9 cellular contexts compared by ENCODE assay signal in genomic region chr2:191811807-191812602, GRCh38. TPM values are rescaled to one million over a fixed set of nuclear protein-coding genes. Genes with fewer than 3 reads are reported as not detected.
DNase-seq lines count a peak whose midpoint lies in the region; ATAC-seq and TF ChIP-seq lines count a peak whose summit lies in the region.
"Had no signal": no experiment of that assay in that cellular context is flagged by ENCODE, and none has a peak within 500 bp of the region (broad histone marks: within the 10 kb centered on the region; RNA-seq: fewer than 3 reads in every experiment).

No MANE protein-coding gene starts in this region.

- no peak overlapping the region for H3K4me3 ChIP-seq in fibroblast of lung (replicated peaks in 1 of 4; ENCODE audit: control extremely low read depth in 1 of 4, insufficient read depth in 1 of 4, low read depth in 3 of 4, low read length in 4 of 4)
- H3K4me3 ChIP-seq in upper lobe of right lung, result no peak overlapping the region

- no peaks in the 10 kb centered on the region for H3K9me3 Mint-ChIP-seq in CD14-positive monocyte
- H3K9me3 Mint-ChIP-seq in activated CD4-positive, alpha-beta memory T cell treated with anti-CD3 and anti-CD28 coated beads, Interleukin-2, amount 10 ng/mL, durations not matched to agents 7 days and 5 days, result no peaks in the 10 kb centered on the region
- no peaks in the 10 kb centered on the region for H3K9me3 Mint-ChIP-seq in nephron
- H3K9me3 Mint-ChIP-seq: T-cell had no signal

- H3K9ac ChIP-seq in fibroblast of lung (ENCODE audit: insufficient read depth, low read length), result no peak overlapping the region

- H3K36me3 ChIP-seq in fibroblast of lung (ENCODE audit: control insufficient read depth, insufficient read depth, low read length) (no peaks in the 10 kb centered on the region), upper lobe of right lung (no peaks in the 10 kb centered on the region)

- no peaks in the 10 kb centered on the region for H3K79me2 ChIP-seq in fibroblast of lung (ENCODE audit: control insufficient read depth, insufficient read depth, low read length)

- ATAC-seq in GM18870 (IDR thresholded peaks at IDR 0.05; ENCODE audit: unreplicated experiment), result peak; percentile 88
- peak; percentile 79 for ATAC-seq in HG03135 (IDR thresholded peaks at IDR 0.05; ENCODE audit: unreplicated experiment)
- ATAC-seq in upper lobe of right lung, result peak; percentile 93

- no peak for DNase-seq in CD14-positive monocyte (ENCODE audit: low spot score)
- DNase-seq in NCI-H2227 (lab: John Stamatoyannopoulos, UW; ENCODE audit: unreplicated experiment), result peak; percentile 87
- peak; percentile 24 for DNase-seq in activated CD4-positive, alpha-beta memory T cell treated with anti-CD3 and anti-CD28 coated beads, Interleukin-2, amount 10 ng/mL, durations not matched to agents 7 days and 5 days
- DNase-seq in fibroblast of lung (ENCODE audit: low read depth in 2 of 2), result peak; percentile 59 to 83
- DNase-seq in upper lobe of right lung, result peak; percentile 62

- H3K4me2 ChIP-seq in fibroblast of lung (ENCODE audit: extremely low read depth, insufficient read depth, low read length), result no peak overlapping the region

- intact Hi-C loops in CD14-positive monocyte (cut with micrococcal nuclease), result loop anchor here (5.0 kb wide), 1 partner anchor 350 kb away; no protein-coding TSS in a partner anchor
- intact Hi-C loops in upper lobe of right lung (cut with DNase I), result loop anchor here (5.0 kb wide), 1 partner anchor 350 kb away; no protein-coding TSS in a partner anchor

- CTCF ChIA-PET in activated CD4-positive, alpha-beta memory T cell treated with anti-CD3 and anti-CD28 coated beads, Interleukin-2, amount 10 ng/mL, durations not matched to agents 7 days and 5 days (lab: Charles Lee), result interaction anchor here (0.8 to 2.5 kb wide), 11 partner anchors 9 to 368 kb away, joined by 3 to 34 read pairs (median 3); no protein-coding TSS in a partner anchor

- H3K27me3 ChIP-seq in fibroblast of lung (ENCODE audit: control insufficient read depth, insufficient read depth, low read length), result no peaks in the 10 kb centered on the region
- no peaks in the 10 kb centered on the region for H3K27me3 ChIP-seq in upper lobe of right lung

- peaks cover 0 to 3% (median 3%) of the 10 kb centered on the region in 3 donors for H3K27me3 Mint-ChIP-seq in CD14-positive monocyte (ENCODE audit: low read depth in 3 of 3)
- peaks cover 21% of the 10 kb centered on the region for H3K27me3 Mint-ChIP-seq in activated CD4-positive, alpha-beta memory T cell treated with anti-CD3 and anti-CD28 coated beads, Interleukin-2, amount 10 ng/mL, durations not matched to agents 7 days and 5 days
- peaks cover 20% of the 10 kb centered on the region for H3K27me3 Mint-ChIP-seq in nephron (ENCODE audit: low read depth)

- no peaks in the 10 kb centered on the region for H3K36me3 Mint-ChIP-seq in CD14-positive monocyte
- H3K36me3 Mint-ChIP-seq in activated CD4-positive, alpha-beta memory T cell treated with anti-CD3 and anti-CD28 coated beads, Interleukin-2, amount 10 ng/mL, durations not matched to agents 7 days and 5 days (ENCODE audit: low read depth), result no peaks in the 10 kb centered on the region
- H3K36me3 Mint-ChIP-seq in nephron (ENCODE audit: low read depth), result no peaks in the 10 kb centered on the region
- H3K36me3 Mint-ChIP-seq: T-cell had no signal

- POLR2A ChIA-PET in activated CD4-positive, alpha-beta memory T cell treated with anti-CD3 and anti-CD28 coated beads, Interleukin-2, amount 10 ng/mL, durations not matched to agents 7 days and 5 days (lab: Charles Lee), result no interaction called here

- H3K4me1 Mint-ChIP-seq in CD14-positive monocyte (no peaks in the 10 kb centered on the region), nephron (peaks cover 10% of the 10 kb centered on the region)
- no peaks in the 10 kb centered on the region for H3K4me1 Mint-ChIP-seq in activated CD4-positive, alpha-beta memory T cell treated with anti-CD3 and anti-CD28 coated beads, Interleukin-2, amount 10 ng/mL, durations not matched to agents 7 days and 5 days
- H3K4me1 Mint-ChIP-seq: T-cell had no signal

- H4K20me1 ChIP-seq in fibroblast of lung (ENCODE audit: control insufficient read depth, extremely low read depth, insufficient read depth, low read length), result no peaks in the 10 kb centered on the region

- H3K4me3 Mint-ChIP-seq in CD14-positive monocyte (no peak overlapping the region), nephron (peak overlapping the region in 1 of 3 experiments; percentile 4)
- H3K4me3 Mint-ChIP-seq in activated CD4-positive, alpha-beta memory T cell treated with anti-CD3 and anti-CD28 coated beads, Interleukin-2, amount 10 ng/mL, durations not matched to agents 7 days and 5 days, result no peak overlapping the region
- H3K4me3 Mint-ChIP-seq: T-cell had no signal

- H3K27ac ChIP-seq in fibroblast of lung (ENCODE audit: insufficient read depth, low read length), result no peak overlapping the region
- no peak overlapping the region for H3K27ac ChIP-seq in upper lobe of right lung

- no peaks in the 10 kb centered on the region for H3K9me3 ChIP-seq in fibroblast of lung (ENCODE audit: control insufficient read depth, insufficient read depth, low read depth, low read length)
- no peaks in the 10 kb centered on the region for H3K9me3 ChIP-seq in upper lobe of right lung

- H3K4me1 ChIP-seq in fibroblast of lung (ENCODE audit: control insufficient read depth, extremely low read depth, insufficient read depth, low read length) (no peaks in the 10 kb centered on the region), upper lobe of right lung (no peaks in the 10 kb centered on the region)

- H3K27ac Mint-ChIP-seq in CD14-positive monocyte (no peak overlapping the region), nephron (peak overlapping the region in 2 of 3 experiments; percentile 9 to 24)
- H3K27ac Mint-ChIP-seq in activated CD4-positive, alpha-beta memory T cell treated with anti-CD3 and anti-CD28 coated beads, Interleukin-2, amount 10 ng/mL, durations not matched to agents 7 days and 5 days, result no peak overlapping the region
- H3K27ac Mint-ChIP-seq: T-cell had no signal

- TF ChIP-seq CTCF in CD14-positive monocyte (IDR thresholded peaks at IDR 0.05) (peak; percentile 74), fibroblast of lung (conservative IDR thresholded peaks at IDR 0.05 in 1 of 2, IDR thresholded peaks at IDR 0.05 in 1 of 2; ENCODE audit: low read depth in 1 of 2, low read length in 2 of 2) (peak; percentile 85 to 86), nephron (IDR thresholded peaks at IDR 0.05; ENCODE audit: unreplicated experiment in 3 of 3) (peak; percentile 83 to 91 (median 90)), upper lobe of right lung (IDR thresholded peaks at IDR 0.05) (peak; percentile 81)

- no peak overlapping the region for H2AFZ ChIP-seq in fibroblast of lung (ENCODE audit: low read length)

RNA-seq across cellular contexts. Expression of gene CAVIN2, which starts 34.9 kb away (rescaled TPM):
- polyA plus RNA-seq in CD14-positive monocyte, result 1 to 10 TPM; 1.2 to 3.1 TPM
- total RNA-seq in activated CD4-positive, alpha-beta memory T cell treated with anti-CD3 and anti-CD28 coated beads, Interleukin-2, amount 10 ng/mL, durations not matched to agents 7 days and 5 days, result not detected
- total RNA-seq in fibroblast of lung, result 12.6 and 28.1 TPM in 2 replicates
- polyA plus RNA-seq in fibroblast of lung, result 25.1 and 26.4 TPM in 2 replicates
- 23.0 TPM in 2 replicates for polyA plus RNA-seq in fibroblast of lung (2012)
- 14.7 and 15.2 TPM in 2 replicates for polyA minus RNA-seq in fibroblast of lung (ENCODE audit: low replicate concordance)
- total RNA-seq in upper lobe of right lung, result 185 TPM

Comparison
In these comparisons a context has a peak if more than half of its experiments do, and no peak if none do; other contexts are left out.
1. H3K27ac Mint-ChIP-seq: peak in nephron (2 of 3); none in CD14-positive monocyte (0 of 7) and activated CD4-positive, alpha-beta memory T cell treated with anti-CD3 and anti-CD28 coated beads, Interleukin-2, amount 10 ng/mL, durations not matched to agents 7 days and 5 days (single experiment).
2. RNA of gene CAVIN2, which starts 34.9 kb away (total RNA-seq): 185 TPM in upper lobe of right lung (single experiment) and 12.6 to 28.1 TPM in fibroblast of lung; not detected in activated CD4-positive, alpha-beta memory T cell treated with anti-CD3 and anti-CD28 coated beads, Interleukin-2, amount 10 ng/mL, durations not matched to agents 7 days and 5 days; every median in the first group is over 10 times any median in the second.
3. Peak in every context shown above with its lines, with median percentiles within 50 percentile points of each other: CTCF ChIP-seq and ATAC-seq.